1 cellular context compared by ENCODE assay signal in genomic region chr17:42107597-42108576, GRCh38.
A peak's percentile ranks its signal among the peaks of the same experiment; 100 is the strongest.
TF ChIP-seq lines count a peak whose summit lies in the region.

No MANE protein-coding gene starts in this region.

TF ChIP-seq in WTC11, 78 proteins besides CTCF, POLR2A, EP300 and RAD21 (continued from another document):
- TF ChIP-seq TCF7 (CRISPR knock-in tag; IDR thresholded peaks at IDR 0.05; ENCODE audit: low read depth) (no peak), ATF1 (CRISPR knock-in tag; IDR thresholded peaks at IDR 0.05) (0 out of 2 replicates have a peak, but pooled peaks have one; percentile 25), FOXP4 (CRISPR knock-in tag; IDR thresholded peaks at IDR 0.05) (0 out of 2 replicates have a peak, but pooled peaks have one; percentile 44), ZNF423 (CRISPR knock-in tag; IDR thresholded peaks at IDR 0.05) (peak; percentile 37; the same call in 1 of the 2 replicates), FOXP1 (CRISPR knock-in tag; IDR thresholded peaks at IDR 0.05; ENCODE audit: borderline replicate concordance) (0 out of 2 replicates have a peak, but pooled peaks have one; percentile 7)
